In genomic region chr6:170007468-170008240, GRCh38 we compare ENCODE assay signal across 18 cellular contexts.
A peak's percentile ranks its signal among the peaks of the same experiment; 100 is the strongest.
DNase-seq lines count a peak whose midpoint lies in the region; TF ChIP-seq lines count a peak whose summit lies in the region.
"Had no signal": no experiment of that assay in that cellular context is flagged by ENCODE, and none has a peak within 500 bp of the region (broad histone marks: within the 10 kb centered on the region; RNA-seq: fewer than 3 reads in every experiment).

No MANE protein-coding gene starts in this region.

- peak overlapping the region; percentile 63 for H3K9ac ChIP-seq in HUES48 (ENCODE audit: low read depth, low read length)
- no peak overlapping the region for H3K9ac ChIP-seq in endodermal cell (ENCODE audit: extremely low read depth, low read length, poor library complexity, severe bottlenecking)

- peaks cover 14% of the 10 kb centered on the region for H3K36me3 Mint-ChIP-seq in endodermal cell (ENCODE audit: low read depth)
- no peaks in the 10 kb centered on the region for H3K36me3 Mint-ChIP-seq in osteocyte (ENCODE audit: unreplicated experiment)

- 42 to 61% methylated on average over 10 to 17 of the region's 17 CpGs for WGBS in endodermal cell (ENCODE audit: insufficient coverage in 1 of 2, insufficient read length in 1 of 2), 2 experiments

- peak overlapping the region; percentile 48 for H3K4me3 ChIP-seq in HUES48 (ENCODE audit: low read depth, low read length)
- H3K4me3 ChIP-seq in endodermal cell (ENCODE audit: low read length) = no peak overlapping the region
- H3K4me3 ChIP-seq: suprapubic skin had no signal

- H3K27ac ChIP-seq in HUES48 (ENCODE audit: low read depth, low read length) (peak overlapping the region; percentile 83), endodermal cell (ENCODE audit: low read depth, low read length) (peak overlapping the region; percentile 85)
- H3K27ac ChIP-seq: brain microvascular endothelial cell, suprapubic skin had no signal

- H3K4me1 Mint-ChIP-seq in endodermal cell (peaks cover 37% of the 10 kb centered on the region), osteocyte (ENCODE audit: unreplicated experiment) (no peaks in the 10 kb centered on the region)

- H3K4me1 ChIP-seq in HUES48 (ENCODE audit: control insufficient read depth, insufficient read depth, low read length) (peaks cover 31% of the 10 kb centered on the region), endodermal cell (ENCODE audit: control insufficient read depth, insufficient read depth, low read length) (peaks cover 12% of the 10 kb centered on the region)

- DNase-seq in NCI-H526 treated with DMSO at 0.1 percent for 48 hours (lab: John Stamatoyannopoulos, UW) (peak; percentile 53), endodermal cell (peak; percentile 60), osteocyte (ENCODE audit: extremely low spot score, unreplicated experiment) (peak; percentile 82), HT-29 (ENCODE audit: low spot score) (no peak), T-helper 9 cell (no peak), SKM-1 (lab: John Stamatoyannopoulos, UW; ENCODE audit: unreplicated experiment) (no peak)
- no peak for DNase-seq in activated effector memory CD4-positive, alpha-beta T cell treated with Interleukin-2 at 50 U/mL for 16 hours
- DNase-seq: activated CD4-positive, CD25-positive, alpha-beta regulatory T cell treated with anti-CD3 and anti-CD28 coated beads, Interleukin-2, amount 50 U/mL, for 72 hours; activated naive CD4-positive, alpha-beta T cell treated with anti-CD3 and anti-CD28 coated beads, Interleukin-2, amount 50 U/mL, for 16 hours; brain microvascular endothelial cell; DMS 273 treated with DMSO at 0.1 percent for 48 hours; hypothalamus; Kasumi-1; left ventricle myocardium superior; NCI-H187 treated with DMSO at 0.1 percent for 48 hours; stimulated activated CD4-positive, alpha-beta T cell treated with anti-CD3 and anti-CD28 coated beads, Interleukin-2, amount 100 ng/mL, for 24 hours had no signal

- TF ChIP-seq CTCF in endodermal cell (conservative IDR thresholded peaks at IDR 0.05) (no peak), osteocyte (IDR thresholded peaks at IDR 0.05) (no peak)

- H3K9me3 ChIP-seq in HUES48 (ENCODE audit: control insufficient read depth, insufficient read depth, low read length) = peaks cover 35% of the 10 kb centered on the region
- peaks cover 34% of the 10 kb centered on the region for H3K9me3 ChIP-seq in endodermal cell (ENCODE audit: control insufficient read depth, low read length)

- H3K27me3 ChIP-seq in HUES48 (ENCODE audit: control insufficient read depth, insufficient read depth, low read length) = peaks cover 11% of the 10 kb centered on the region
- no peaks in the 10 kb centered on the region for H3K27me3 ChIP-seq in endodermal cell (ENCODE audit: control insufficient read depth, insufficient read depth, low read length, poor library complexity, severe bottlenecking)
- H3K27me3 ChIP-seq: brain microvascular endothelial cell had no signal

- H3K27me3 Mint-ChIP-seq in endodermal cell (ENCODE audit: insufficient read depth) (no peaks in the 10 kb centered on the region), osteocyte (ENCODE audit: unreplicated experiment) (no peaks in the 10 kb centered on the region)

- peaks cover 36% of the 10 kb centered on the region for H3K9me3 Mint-ChIP-seq in endodermal cell
- H3K9me3 Mint-ChIP-seq in osteocyte (ENCODE audit: unreplicated experiment) = peaks cover 14% of the 10 kb centered on the region

- H3K36me3 ChIP-seq in HUES48 (ENCODE audit: control insufficient read depth, insufficient read depth, low read length) (no peaks in the 10 kb centered on the region), endodermal cell (ENCODE audit: control insufficient read depth, insufficient read depth, low read length) (no peaks in the 10 kb centered on the region)
- H3K36me3 ChIP-seq: brain microvascular endothelial cell, suprapubic skin had no signal

- H3K4me3 Mint-ChIP-seq in endodermal cell (peak overlapping the region; percentile 47), osteocyte (ENCODE audit: unreplicated experiment) (no peak overlapping the region)

- peak overlapping the region; percentile 95 for H3K27ac Mint-ChIP-seq in endodermal cell
- no peak overlapping the region for H3K27ac Mint-ChIP-seq in osteocyte (ENCODE audit: unreplicated experiment)

Comparison
In these comparisons a context has a peak if more than half of its experiments do, and no peak if none do; other contexts are left out.
1. DNase-seq: peak in NCI-H526 treated with DMSO at 0.1 percent for 48 hours (single experiment), endodermal cell (single experiment) and osteocyte (single experiment); none in activated effector memory CD4-positive, alpha-beta T cell treated with Interleukin-2 at 50 U/mL for 16 hours (single experiment), HT-29 (single experiment), T-helper 9 cell (single experiment) and SKM-1 (single experiment).